In genomic region chrX:8413279-8413678, GRCh38 we compare ENCODE assay signal across 36 cellular contexts. TPM values are rescaled to one million over a fixed set of nuclear protein-coding genes. Genes with fewer than 3 reads are reported as not detected.
"Had no signal": no experiment of that assay in that cellular context is flagged by ENCODE, and none has a peak within 500 bp of the region (broad histone marks: within the 10 kb centered on the region; RNA-seq: fewer than 3 reads in every experiment).

No MANE protein-coding gene starts in this region.

- H3K27me3 ChIP-seq: adrenal gland, cardiac muscle cell had no signal

- DNase-seq: activated B cell treated with CpG ODN at 0.5 μM for 24 hours; activated CD4-positive, alpha-beta memory T cell treated with anti-CD3 and anti-CD28 coated beads, Interleukin-2, amount 10 ng/mL, durations not matched to agents 7 days and 5 days; activated CD4-positive, alpha-beta T cell treated with anti-CD3 and anti-CD28 coated beads for 1 hour; activated CD4-positive, alpha-beta T cell treated with anti-CD3 and anti-CD28 coated beads for 36 hours; activated CD4-positive, alpha-beta T cell treated with anti-CD3 and anti-CD28 coated beads for 48 hours; activated CD4-positive, alpha-beta T cell treated with anti-CD3 and anti-CD28 coated beads, Interleukin-2, amount 10 ng/mL, durations not matched to agents 7 days and 5 days; activated CD4-positive, alpha-beta T cell treated with anti-CD3 and anti-CD28 coated beads, Interleukin-2, amount 50 U/mL, for 48 hours; activated CD8-positive, alpha-beta memory T cell treated with anti-CD3 and anti-CD28 coated beads for 24 hours; activated CD8-positive, alpha-beta memory T cell treated with anti-CD3 and anti-CD28 coated beads, Interleukin-2, amount 10 ng/mL, durations not matched to agents 7 days and 5 days; activated CD8-positive, alpha-beta memory T cell treated with anti-CD3 and anti-CD28 coated beads, Interleukin-2, amount 50 U/mL, for 48 hours; activated CD8-positive, alpha-beta T cell treated with anti-CD3 and anti-CD28 coated beads, Interleukin-2, amount 10 ng/mL, durations not matched to agents 7 days and 5 days; activated effector memory CD4-positive, alpha-beta T cell treated with Interleukin-2 at 50 U/mL for 16 hours; activated gamma-delta T cell; activated naive CD4-positive, alpha-beta T cell treated with anti-CD3 and anti-CD28 coated beads, Interleukin-2, amount 50 U/mL, for 16 hours; activated naive CD4-positive, alpha-beta T cell treated with Interleukin-2 at 50 U/mL for 16 hours; activated naive CD8-positive, alpha-beta T cell treated with anti-CD3 and anti-CD28 coated beads for 36 hours; activated T-cell treated with anti-CD3 and anti-CD28 coated beads, Interleukin-2, amount 50 U/mL, for 24 hours; activated T-cell treated with anti-CD3 and anti-CD28 coated beads, Interleukin-2, amount 50 U/mL, for 48 hours; adrenal gland; amniotic stem cell; aorta; caudate nucleus; cerebellar nuclear complex; SW 1271; T-helper 1 cell; T-helper 2 cell; T-helper 9 cell had no signal

- H3K4me3 Mint-ChIP-seq: activated B cell treated with CpG ODN at 0.5 μM for 24 hours; activated CD4-positive, alpha-beta memory T cell treated with anti-CD3 and anti-CD28 coated beads, Interleukin-2, amount 10 ng/mL, durations not matched to agents 7 days and 5 days; activated CD4-positive, alpha-beta T cell treated with anti-CD3 and anti-CD28 coated beads for 36 hours; activated CD4-positive, alpha-beta T cell treated with anti-CD3 and anti-CD28 coated beads, Interleukin-2, amount 10 ng/mL, durations not matched to agents 7 days and 5 days; activated CD8-positive, alpha-beta memory T cell treated with anti-CD3 and anti-CD28 coated beads, Interleukin-2, amount 10 ng/mL, durations not matched to agents 7 days and 5 days; activated CD8-positive, alpha-beta T cell treated with anti-CD3 and anti-CD28 coated beads, Interleukin-2, amount 10 ng/mL, durations not matched to agents 7 days and 5 days; activated naive CD8-positive, alpha-beta T cell treated with anti-CD3 and anti-CD28 coated beads for 36 hours; activated T-cell treated with anti-CD3 and anti-CD28 coated beads, Interleukin-2, amount 50 U/mL, for 24 hours; brain; central memory CD8-positive, alpha-beta T cell; T-helper 1 cell treated with Interleukin-12 subunit alpha and Interleukin-12 subunit beta and Interleukin-4 antibody, amounts not matched to agents 30 μg/mL and 1 μg/mL, for 36 hours; T-helper 2 cell treated with Interferon-gamma antibody and Interleukin-4, amounts not matched to agents 5 μg/mL and 100 μg/mL, for 36 hours had no signal

- H3K36me3 ChIP-seq: adrenal gland, cardiac muscle cell had no signal

- H3K27me3 Mint-ChIP-seq: activated B cell treated with CpG ODN at 0.5 μM for 24 hours; activated CD4-positive, alpha-beta memory T cell treated with anti-CD3 and anti-CD28 coated beads, Interleukin-2, amount 10 ng/mL, durations not matched to agents 7 days and 5 days; activated CD4-positive, alpha-beta T cell treated with anti-CD3 and anti-CD28 coated beads for 36 hours; activated CD4-positive, alpha-beta T cell treated with anti-CD3 and anti-CD28 coated beads, Interleukin-2, amount 10 ng/mL, durations not matched to agents 7 days and 5 days; activated CD8-positive, alpha-beta memory T cell treated with anti-CD3 and anti-CD28 coated beads, Interleukin-2, amount 10 ng/mL, durations not matched to agents 7 days and 5 days; activated naive CD8-positive, alpha-beta T cell treated with anti-CD3 and anti-CD28 coated beads for 36 hours; activated T-cell treated with anti-CD3 and anti-CD28 coated beads, Interleukin-2, amount 50 U/mL, for 24 hours; brain; central memory CD8-positive, alpha-beta T cell had no signal

- H3K4me1 Mint-ChIP-seq: activated B cell treated with CpG ODN at 0.5 μM for 24 hours; activated CD4-positive, alpha-beta memory T cell treated with anti-CD3 and anti-CD28 coated beads, Interleukin-2, amount 10 ng/mL, durations not matched to agents 7 days and 5 days; activated CD4-positive, alpha-beta T cell treated with anti-CD3 and anti-CD28 coated beads for 36 hours; activated CD4-positive, alpha-beta T cell treated with anti-CD3 and anti-CD28 coated beads, Interleukin-2, amount 10 ng/mL, durations not matched to agents 7 days and 5 days; activated CD8-positive, alpha-beta memory T cell treated with anti-CD3 and anti-CD28 coated beads, Interleukin-2, amount 10 ng/mL, durations not matched to agents 7 days and 5 days; activated naive CD8-positive, alpha-beta T cell treated with anti-CD3 and anti-CD28 coated beads for 36 hours; brain; central memory CD8-positive, alpha-beta T cell had no signal

- H3K4me3 ChIP-seq: adrenal gland, cardiac muscle cell had no signal

- ATAC-seq: activated CD4-positive, alpha-beta T cell treated with anti-CD3 and anti-CD28 coated beads for 36 hours; activated CD4-positive, CD25-positive, alpha-beta regulatory T cell treated with anti-CD3 and anti-CD28 coated beads, Interleukin-2, amount 50 U/mL, for 24 hours; activated CD8-positive, alpha-beta memory T cell treated with anti-CD3 and anti-CD28 coated beads, Interleukin-2, amount 10 ng/mL, durations not matched to agents 7 days and 5 days; activated CD8-positive, alpha-beta T cell treated with anti-CD3 and anti-CD28 coated beads, Interleukin-2, amount 10 ng/mL, durations not matched to agents 7 days and 5 days; activated naive CD4-positive, alpha-beta T cell treated with anti-CD3 and anti-CD28 coated beads, Interleukin-2, amount 50 U/mL, for 72 hours had no signal

- H3K9me3 ChIP-seq: adrenal gland had no signal

- H3K27ac Mint-ChIP-seq: activated B cell treated with CpG ODN at 0.5 μM for 24 hours; activated CD4-positive, alpha-beta memory T cell treated with anti-CD3 and anti-CD28 coated beads, Interleukin-2, amount 10 ng/mL, durations not matched to agents 7 days and 5 days; activated CD4-positive, alpha-beta T cell treated with anti-CD3 and anti-CD28 coated beads for 36 hours; activated CD4-positive, alpha-beta T cell treated with anti-CD3 and anti-CD28 coated beads, Interleukin-2, amount 10 ng/mL, durations not matched to agents 7 days and 5 days; activated CD8-positive, alpha-beta memory T cell treated with anti-CD3 and anti-CD28 coated beads, Interleukin-2, amount 10 ng/mL, durations not matched to agents 7 days and 5 days; activated CD8-positive, alpha-beta T cell treated with anti-CD3 and anti-CD28 coated beads, Interleukin-2, amount 10 ng/mL, durations not matched to agents 7 days and 5 days; activated naive CD4-positive, alpha-beta T cell treated with anti-CD3 and anti-CD28 coated beads, Interleukin-2, amount 50 U/mL, for 72 hours; activated naive CD8-positive, alpha-beta T cell treated with anti-CD3 and anti-CD28 coated beads for 36 hours; activated T-cell treated with anti-CD3 and anti-CD28 coated beads, Interleukin-2, amount 50 U/mL, for 24 hours; activated T-helper 2 cell treated with anti-CD3 and anti-CD28 coated beads, Interferon-gamma antibody, Interleukin-2, Interleukin-4, amounts not matched to agents 10 μg/mL and 5 μg/mL and 100 μg/mL, durations not matched to agents 14 hours and 24 hours and 36 hours; brain; T-helper 1 cell treated with Interleukin-12 subunit alpha and Interleukin-12 subunit beta and Interleukin-4 antibody, amounts not matched to agents 30 μg/mL and 1 μg/mL, for 36 hours; T-helper 2 cell treated with Interferon-gamma antibody and Interleukin-4, amounts not matched to agents 5 μg/mL and 100 μg/mL, for 36 hours had no signal

- H3K4me1 ChIP-seq: adrenal gland had no signal

- H3K36me3 Mint-ChIP-seq: activated CD8-positive, alpha-beta memory T cell treated with anti-CD3 and anti-CD28 coated beads, Interleukin-2, amount 10 ng/mL, durations not matched to agents 7 days and 5 days; activated naive CD4-positive, alpha-beta T cell treated with anti-CD3 and anti-CD28 coated beads, Interleukin-2, amount 50 U/mL, for 72 hours; activated naive CD8-positive, alpha-beta T cell treated with anti-CD3 and anti-CD28 coated beads for 36 hours; brain had no signal

- H3K27ac ChIP-seq: adrenal gland, cardiac muscle cell, VCaP had no signal

RNA-seq across cellular contexts. Expression of gene VCX3B, which starts 51.4 kb away (rescaled TPM):
- total RNA-seq: activated B cell treated with CpG ODN at 0.5 μM for 24 hours; activated CD4-positive, alpha-beta memory T cell treated with anti-CD3 and anti-CD28 coated beads, Interleukin-2, amount 10 ng/mL, durations not matched to agents 7 days and 5 days; activated CD4-positive, alpha-beta T cell treated with anti-CD3 and anti-CD28 coated beads for 36 hours; activated CD4-positive, alpha-beta T cell treated with anti-CD3 and anti-CD28 coated beads, Interleukin-2, amount 10 ng/mL, durations not matched to agents 7 days and 5 days; activated CD8-positive, alpha-beta memory T cell treated with anti-CD3 and anti-CD28 coated beads, Interleukin-2, amount 10 ng/mL, durations not matched to agents 7 days and 5 days; activated CD8-positive, alpha-beta T cell treated with anti-CD3 and anti-CD28 coated beads, Interleukin-2, amount 10 ng/mL, durations not matched to agents 7 days and 5 days; activated naive CD4-positive, alpha-beta T cell treated with anti-CD3 and anti-CD28 coated beads, Interleukin-2, amount 50 U/mL, for 72 hours; activated naive CD8-positive, alpha-beta T cell treated with anti-CD3 and anti-CD28 coated beads for 36 hours; activated T-helper 2 cell treated with anti-CD3 and anti-CD28 coated beads, Interferon-gamma antibody, Interleukin-2, Interleukin-4, amounts not matched to agents 10 μg/mL and 5 μg/mL and 100 μg/mL, durations not matched to agents 14 hours and 24 hours and 36 hours; adrenal gland; aorta had no signal
